ENCODE assay signal across 10 cellular contexts in genomic region chr14:25406818-25407217, GRCh38.
DNase-seq lines count a peak whose midpoint lies in the region; ATAC-seq and TF ChIP-seq lines count a peak whose summit lies in the region.
"Had no signal": no experiment of that assay in that cellular context is flagged by ENCODE, and none has a peak within 500 bp of the region (broad histone marks: within the 10 kb centered on the region; RNA-seq: fewer than 3 reads in every experiment).

No MANE protein-coding gene starts in this region.

- no peaks in the 10 kb centered on the region for H3K9me3 Mint-ChIP-seq in Caco-2 (ENCODE audit: unreplicated experiment)
- H3K9me3 Mint-ChIP-seq in activated T-helper 17 cell treated with anti-CD3 and anti-CD28 coated beads, Interleukin-2, amount 50 U/mL, for 72 hours: peaks cover 4% of the 10 kb centered on the region

- H3K9me3 ChIP-seq in Caco-2 (no peaks in the 10 kb centered on the region), Panc1 (ENCODE audit: control insufficient read depth, insufficient read depth, low read depth, low read length) (no peaks in the 10 kb centered on the region)
- H3K9me3 ChIP-seq: thoracic aorta had no signal

- no peaks in the 10 kb centered on the region for H3K36me3 Mint-ChIP-seq in Caco-2 (ENCODE audit: insufficient read depth, unreplicated experiment)
- no peaks in the 10 kb centered on the region for H3K36me3 Mint-ChIP-seq in activated T-helper 17 cell treated with anti-CD3 and anti-CD28 coated beads, Interleukin-2, amount 50 U/mL, for 72 hours (ENCODE audit: low read depth)
- H3K36me3 Mint-ChIP-seq: IgD-negative memory B cell had no signal

- DNase-seq in Caco-2 (peak; percentile 34 to 44), HEK293T (ENCODE audit: extremely low spot score) (peak; percentile 39), Panc1 (ENCODE audit: low read depth, low spot score) (no peak), fibroblast of mammary gland (ENCODE audit: low read depth) (peak; percentile 52), posterior cingulate gyrus (no peak)

- H3K4me1 ChIP-seq in Caco-2: no peaks in the 10 kb centered on the region
- no peaks in the 10 kb centered on the region for H3K4me1 ChIP-seq in Panc1 (ENCODE audit: control insufficient read depth, insufficient read depth, low read length)

- no peak overlapping the region for H3K27ac Mint-ChIP-seq in Caco-2 (ENCODE audit: unreplicated experiment)
- no peak overlapping the region for H3K27ac Mint-ChIP-seq in activated T-helper 17 cell treated with anti-CD3 and anti-CD28 coated beads, Interleukin-2, amount 50 U/mL, for 72 hours
- H3K27ac Mint-ChIP-seq: IgD-negative memory B cell had no signal

- BruUV-seq in Caco-2 (replicated peaks; lab: Mats Ljungman, UMichigan): no TSS peak
- BruUV-seq in Panc1 (replicated peaks; lab: Mats Ljungman, UMichigan): no TSS peak

- no peaks in the 10 kb centered on the region for H3K27me3 ChIP-seq in Caco-2 (replicated peaks; ENCODE audit: control insufficient read depth, insufficient read depth, low read length)
- no peaks in the 10 kb centered on the region; the same call in 1 of the 2 replicates for H3K27me3 ChIP-seq in Panc1 (ENCODE audit: control insufficient read depth, insufficient read depth, low read length)

- CTCF ChIA-PET in Caco-2 (lab: Charles Lee) (no interaction called here), HEK293T (lab: Yijun Ruan, JAX) (interaction anchor here (0.8 to 2.4 kb wide), 2 partner anchors 9 to 25 kb away, joined by 6 to 8 read pairs; no protein-coding TSS in a partner anchor), Panc1 (lab: Charles Lee) (no interaction called here)

- H3K36me3 ChIP-seq in Caco-2 (ENCODE audit: control insufficient read depth, insufficient read depth, low read length) (no peaks in the 10 kb centered on the region), Panc1 (ENCODE audit: control insufficient read depth, insufficient read depth, low read length) (no peaks in the 10 kb centered on the region)
- H3K36me3 ChIP-seq: thoracic aorta had no signal

- peaks cover 10% of the 10 kb centered on the region for H3K27me3 Mint-ChIP-seq in Caco-2 (ENCODE audit: insufficient read depth, unreplicated experiment)
- no peaks in the 10 kb centered on the region for H3K27me3 Mint-ChIP-seq in activated T-helper 17 cell treated with anti-CD3 and anti-CD28 coated beads, Interleukin-2, amount 50 U/mL, for 72 hours

- H3K27ac ChIP-seq in Panc1 (ENCODE audit: low read length): no peak overlapping the region
- H3K27ac ChIP-seq: thoracic aorta had no signal

- no peak overlapping the region for H3K4me3 Mint-ChIP-seq in Caco-2 (ENCODE audit: unreplicated experiment)
- H3K4me3 Mint-ChIP-seq in activated T-helper 17 cell treated with anti-CD3 and anti-CD28 coated beads, Interleukin-2, amount 50 U/mL, for 72 hours: no peak overlapping the region
- H3K4me3 Mint-ChIP-seq: IgD-negative memory B cell had no signal

- POLR2A ChIA-PET in Caco-2 (lab: Charles Lee) (no interaction called here), HEK293T (lab: Yijun Ruan, JAX) (no interaction called here), Panc1 (lab: Charles Lee) (no interaction called here)

- intact Hi-C loops in Caco-2 (cut with micrococcal nuclease; ENCODE audit: unreplicated experiment): loop anchor here (1.0 to 10.0 kb wide), 3 partner anchors 100 to 697 kb away; no protein-coding TSS in a partner anchor
- intact Hi-C loops in Panc1 (cut with micrococcal nuclease; ENCODE audit: unreplicated experiment): no loop called here
- intact Hi-C loops in posterior cingulate gyrus (cut with DNase I): no loop called here

- no peak for ATAC-seq in Panc1
- ATAC-seq in GM21619 (IDR thresholded peaks at IDR 0.05; ENCODE audit: unreplicated experiment): no peak
- no peak for ATAC-seq in GM21526 (IDR thresholded peaks at IDR 0.05; ENCODE audit: low FRiP score, unreplicated experiment)
- no peak for ATAC-seq in activated T-helper 17 cell treated with anti-CD3 and anti-CD28 coated beads, Interleukin-2, amount 50 U/mL, for 72 hours (replicated peaks)

- H3K4me1 Mint-ChIP-seq in Caco-2 (ENCODE audit: low read depth, unreplicated experiment): no peaks in the 10 kb centered on the region
- H3K4me1 Mint-ChIP-seq in activated T-helper 17 cell treated with anti-CD3 and anti-CD28 coated beads, Interleukin-2, amount 50 U/mL, for 72 hours: no peaks in the 10 kb centered on the region
- H3K4me1 Mint-ChIP-seq: IgD-negative memory B cell had no signal

- in situ Hi-C loops in Panc1 (cut with HindIII; ENCODE audit: low pct_unique_long_range_greater_than_20kb, low sequenced_read_pairs): no loop called here

- peak; percentile 55 for TF ChIP-seq CTCF in Caco-2 (IDR thresholded peaks at IDR 0.05; ENCODE audit: insufficient read depth in 1 of 2, low read depth in 1 of 2, low read length in 1 of 2, severe bottlenecking in 1 of 2, unreplicated experiment in 1 of 2)
- peak; percentile 30; the same call in 1 of the 2 replicates for TF ChIP-seq CTCF in Panc1 (IDR thresholded peaks at IDR 0.05)
- peak; percentile 53 for TF ChIP-seq CTCF in fibroblast of mammary gland (conservative IDR thresholded peaks at IDR 0.05; ENCODE audit: control insufficient read depth, insufficient read depth, low read depth, low read length)

- H3K4me3 ChIP-seq in Caco-2 (ENCODE audit: low read depth, low read length) (no peak overlapping the region), Panc1 (ENCODE audit: low read depth in 2 of 2, low read length in 2 of 2) (no peak overlapping the region), fibroblast of mammary gland (ENCODE audit: control insufficient read depth, low read depth, low read length) (no peak overlapping the region)
- H3K4me3 ChIP-seq: thoracic aorta had no signal

TF ChIP-seq in HEK293T, 16 proteins besides CTCF, POLR2A, EP300 and RAD21:
- TF ChIP-seq L3MBTL2 (conservative IDR thresholded peaks at IDR 0.05) (no peak), FOXK2 (IDR thresholded peaks at IDR 0.05) (no peak), SUZ12 (IDR thresholded peaks at IDR 0.05) (no peak), SP1 (IDR thresholded peaks at IDR 0.05) (no peak), ARNT (IDR thresholded peaks at IDR 0.05) (no peak), ELF4 (IDR thresholded peaks at IDR 0.05) (no peak), LEF1 (IDR thresholded peaks at IDR 0.05; ENCODE audit: borderline replicate concordance) (no peak), FOXA1 (IDR thresholded peaks at IDR 0.05) (no peak), TARDBP (IDR thresholded peaks at IDR 0.05) (no peak)

Comparison
In these comparisons a context has a peak if more than half of its experiments do, and no peak if none do; other contexts are left out.
1. DNase-seq: peak in Caco-2 (2 of 2), HEK293T (single experiment) and fibroblast of mammary gland (single experiment); none in Panc1 (single experiment) and posterior cingulate gyrus (0 of 10).
2. Peak in every context shown above with its lines, with median percentiles within 50 percentile points of each other: CTCF ChIP-seq.